9 cellular contexts compared by ENCODE assay signal in the genomic region with DNA sequence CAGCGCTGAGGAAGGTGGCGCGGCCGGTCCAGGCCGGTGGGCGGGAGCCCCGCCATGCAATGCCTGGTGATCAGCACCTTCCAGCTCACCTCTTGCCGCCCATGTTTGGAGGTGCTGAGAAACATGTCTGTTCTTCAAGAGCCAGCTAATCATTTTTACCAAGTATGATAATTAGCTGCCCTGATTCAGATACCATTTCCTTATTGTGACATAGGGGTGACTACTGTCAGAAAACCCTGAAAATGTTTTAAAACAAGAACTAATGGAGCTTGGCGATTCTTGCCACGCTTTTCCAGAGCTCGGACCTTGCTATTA. TPM values are rescaled to one million over a fixed set of nuclear protein-coding genes. Genes with fewer than 3 reads are reported as not detected.
A peak's percentile ranks its signal among the peaks of the same experiment; 100 is the strongest.
DNase-seq lines count a peak whose midpoint lies in the region; ATAC-seq and TF ChIP-seq lines count a peak whose summit lies in the region.
"Had no signal": no experiment of that assay in that cellular context is flagged by ENCODE, and none has a peak within 500 bp of the region (broad histone marks: within the 10 kb centered on the region; RNA-seq: fewer than 3 reads in every experiment).

No MANE protein-coding gene starts in this region.

- H3K27ac ChIP-seq in skeletal muscle tissue (ENCODE audit: low read depth, low read length) = no peak overlapping the region

- peaks cover 7 to 13% (median 12%) of the 10 kb centered on the region in 3 donors for H3K4me1 ChIP-seq in skeletal muscle tissue (ENCODE audit: control insufficient read depth in 3 of 3, insufficient read depth in 3 of 3, low read length in 3 of 3)

- no peak for ATAC-seq in WTC11
- no peak for ATAC-seq in GM21528 (IDR thresholded peaks at IDR 0.05; ENCODE audit: low FRiP score, unreplicated experiment)

- H3K4me3 Mint-ChIP-seq in WTC11 = peak overlapping the region; percentile 52

- H3K4me3 ChIP-seq in HFF-Myc (replicated peaks; ENCODE audit: low read depth, low read length) (peak overlapping the region; percentile 38; the same call in 1 of the 2 replicates), iPS-11a (ENCODE audit: low read depth, low read length) (peak overlapping the region; percentile 60), skeletal muscle tissue (ENCODE audit: low read length in 3 of 3) (peak overlapping the region; percentile 68 to 79 (median 75))

- peaks cover under 1% of the 10 kb centered on the region; the same call in 1 of the 2 replicates for H3K9me3 Mint-ChIP-seq in WTC11

- CTCF ChIA-PET in WTC11 (lab: Charles Lee) = interaction anchor here (1.0 to 2.4 kb wide), 4 partner anchors 34 to 149 kb away, joined by 3 to 6 read pairs (median 4); no protein-coding TSS in a partner anchor

- H3K27me3 ChIP-seq in skeletal muscle tissue (ENCODE audit: control insufficient read depth in 3 of 3, insufficient read depth in 3 of 3, low read length in 3 of 3) = peaks cover 3 to 11% (median 7%) of the 10 kb centered on the region in 3 donors

- POLR2A ChIA-PET in WTC11 (lab: Charles Lee) = interaction anchor here (0.5 kb wide), 1 partner anchor 141 kb away, joined by 3 read pairs; no protein-coding TSS in a partner anchor

- no peaks in the 10 kb centered on the region for H3K36me3 ChIP-seq in skeletal muscle tissue (ENCODE audit: control insufficient read depth in 3 of 3, insufficient read depth in 3 of 3, low read length in 3 of 3)

- no peaks in the 10 kb centered on the region for H3K36me3 Mint-ChIP-seq in WTC11

- no peak overlapping the region for H3K27ac Mint-ChIP-seq in WTC11

- H3K9ac ChIP-seq in skeletal muscle tissue (ENCODE audit: low read depth in 1 of 3, low read length in 3 of 3) = peak overlapping the region; percentile 38 to 79 (median 43)

- H3K9me3 ChIP-seq in skeletal muscle tissue (ENCODE audit: control insufficient read depth in 3 of 3, low read length in 3 of 3) = no peaks in the 10 kb centered on the region

- TF ChIP-seq CTCF in HFF-Myc (IDR thresholded peaks at IDR 0.05; ENCODE audit: low read depth, low read length, missing control alignments) (no peak), WTC11 (IDR thresholded peaks at IDR 0.05) (no peak)

- peaks cover 25% of the 10 kb centered on the region for H3K4me1 Mint-ChIP-seq in WTC11

- DNase-seq in HFF-Myc (ENCODE audit: extremely low read depth, low read depth) (no peak), WTC11 (ENCODE audit: low spot score) (peak; percentile 52), RKO (ENCODE audit: low spot score) (no peak), cortex of kidney (lab: John Stamatoyannopoulos, UW) (no peak)

- peaks cover 59% of the 10 kb centered on the region for H3K27me3 Mint-ChIP-seq in WTC11 (ENCODE audit: low read depth)

TF ChIP-seq in WTC11, 78 proteins besides CTCF, POLR2A, EP300 and RAD21 (continues in another document):
- TF ChIP-seq, protein P1, sequence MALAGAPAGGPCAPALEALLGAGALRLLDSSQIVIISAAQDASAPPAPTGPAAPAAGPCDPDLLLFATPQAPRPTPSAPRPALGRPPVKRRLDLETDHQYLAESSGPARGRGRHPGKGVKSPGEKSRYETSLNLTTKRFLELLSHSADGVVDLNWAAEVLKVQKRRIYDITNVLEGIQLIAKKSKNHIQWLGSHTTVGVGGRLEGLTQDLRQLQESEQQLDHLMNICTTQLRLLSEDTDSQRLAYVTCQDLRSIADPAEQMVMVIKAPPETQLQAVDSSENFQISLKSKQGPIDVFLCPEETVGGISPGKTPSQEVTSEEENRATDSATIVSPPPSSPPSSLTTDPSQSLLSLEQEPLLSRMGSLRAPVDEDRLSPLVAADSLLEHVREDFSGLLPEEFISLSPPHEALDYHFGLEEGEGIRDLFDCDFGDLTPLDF (CRISPR knock-in tag; IDR thresholded peaks at IDR 0.05) = no peak
- no peak for TF ChIP-seq ZNF423 (CRISPR knock-in tag; IDR thresholded peaks at IDR 0.05)
- no peak for TF ChIP-seq USF2 (CRISPR knock-in tag; IDR thresholded peaks at IDR 0.05)
- TF ChIP-seq NFYB (CRISPR knock-in tag; conservative IDR thresholded peaks at IDR 0.05; ENCODE audit: low read depth) = no peak
- TF ChIP-seq, protein P2, sequence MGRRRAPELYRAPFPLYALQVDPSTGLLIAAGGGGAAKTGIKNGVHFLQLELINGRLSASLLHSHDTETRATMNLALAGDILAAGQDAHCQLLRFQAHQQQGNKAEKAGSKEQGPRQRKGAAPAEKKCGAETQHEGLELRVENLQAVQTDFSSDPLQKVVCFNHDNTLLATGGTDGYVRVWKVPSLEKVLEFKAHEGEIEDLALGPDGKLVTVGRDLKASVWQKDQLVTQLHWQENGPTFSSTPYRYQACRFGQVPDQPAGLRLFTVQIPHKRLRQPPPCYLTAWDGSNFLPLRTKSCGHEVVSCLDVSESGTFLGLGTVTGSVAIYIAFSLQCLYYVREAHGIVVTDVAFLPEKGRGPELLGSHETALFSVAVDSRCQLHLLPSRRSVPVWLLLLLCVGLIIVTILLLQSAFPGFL (CRISPR knock-in tag; IDR thresholded peaks at IDR 0.05; ENCODE audit: borderline replicate concordance) = no peak
- TF ChIP-seq, protein P3, sequence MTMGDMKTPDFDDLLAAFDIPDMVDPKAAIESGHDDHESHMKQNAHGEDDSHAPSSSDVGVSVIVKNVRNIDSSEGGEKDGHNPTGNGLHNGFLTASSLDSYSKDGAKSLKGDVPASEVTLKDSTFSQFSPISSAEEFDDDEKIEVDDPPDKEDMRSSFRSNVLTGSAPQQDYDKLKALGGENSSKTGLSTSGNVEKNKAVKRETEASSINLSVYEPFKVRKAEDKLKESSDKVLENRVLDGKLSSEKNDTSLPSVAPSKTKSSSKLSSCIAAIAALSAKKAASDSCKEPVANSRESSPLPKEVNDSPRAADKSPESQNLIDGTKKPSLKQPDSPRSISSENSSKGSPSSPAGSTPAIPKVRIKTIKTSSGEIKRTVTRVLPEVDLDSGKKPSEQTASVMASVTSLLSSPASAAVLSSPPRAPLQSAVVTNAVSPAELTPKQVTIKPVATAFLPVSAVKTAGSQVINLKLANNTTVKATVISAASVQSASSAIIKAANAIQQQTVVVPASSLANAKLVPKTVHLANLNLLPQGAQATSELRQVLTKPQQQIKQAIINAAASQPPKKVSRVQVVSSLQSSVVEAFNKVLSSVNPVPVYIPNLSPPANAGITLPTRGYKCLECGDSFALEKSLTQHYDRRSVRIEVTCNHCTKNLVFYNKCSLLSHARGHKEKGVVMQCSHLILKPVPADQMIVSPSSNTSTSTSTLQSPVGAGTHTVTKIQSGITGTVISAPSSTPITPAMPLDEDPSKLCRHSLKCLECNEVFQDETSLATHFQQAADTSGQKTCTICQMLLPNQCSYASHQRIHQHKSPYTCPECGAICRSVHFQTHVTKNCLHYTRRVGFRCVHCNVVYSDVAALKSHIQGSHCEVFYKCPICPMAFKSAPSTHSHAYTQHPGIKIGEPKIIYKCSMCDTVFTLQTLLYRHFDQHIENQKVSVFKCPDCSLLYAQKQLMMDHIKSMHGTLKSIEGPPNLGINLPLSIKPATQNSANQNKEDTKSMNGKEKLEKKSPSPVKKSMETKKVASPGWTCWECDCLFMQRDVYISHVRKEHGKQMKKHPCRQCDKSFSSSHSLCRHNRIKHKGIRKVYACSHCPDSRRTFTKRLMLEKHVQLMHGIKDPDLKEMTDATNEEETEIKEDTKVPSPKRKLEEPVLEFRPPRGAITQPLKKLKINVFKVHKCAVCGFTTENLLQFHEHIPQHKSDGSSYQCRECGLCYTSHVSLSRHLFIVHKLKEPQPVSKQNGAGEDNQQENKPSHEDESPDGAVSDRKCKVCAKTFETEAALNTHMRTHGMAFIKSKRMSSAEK (CRISPR knock-in tag; IDR thresholded peaks at IDR 0.05; ENCODE audit: borderline replicate concordance) = no peak
- TF ChIP-seq GTF2I (CRISPR knock-in tag; conservative IDR thresholded peaks at IDR 0.05) = no peak
- TF ChIP-seq SMAD4 (CRISPR knock-in tag; IDR thresholded peaks at IDR 0.05) = no peak
- no peak for TF ChIP-seq ZNF317 (CRISPR knock-in tag; IDR thresholded peaks at IDR 0.05; ENCODE audit: borderline replicate concordance, low read depth)
- TF ChIP-seq, protein P4, sequence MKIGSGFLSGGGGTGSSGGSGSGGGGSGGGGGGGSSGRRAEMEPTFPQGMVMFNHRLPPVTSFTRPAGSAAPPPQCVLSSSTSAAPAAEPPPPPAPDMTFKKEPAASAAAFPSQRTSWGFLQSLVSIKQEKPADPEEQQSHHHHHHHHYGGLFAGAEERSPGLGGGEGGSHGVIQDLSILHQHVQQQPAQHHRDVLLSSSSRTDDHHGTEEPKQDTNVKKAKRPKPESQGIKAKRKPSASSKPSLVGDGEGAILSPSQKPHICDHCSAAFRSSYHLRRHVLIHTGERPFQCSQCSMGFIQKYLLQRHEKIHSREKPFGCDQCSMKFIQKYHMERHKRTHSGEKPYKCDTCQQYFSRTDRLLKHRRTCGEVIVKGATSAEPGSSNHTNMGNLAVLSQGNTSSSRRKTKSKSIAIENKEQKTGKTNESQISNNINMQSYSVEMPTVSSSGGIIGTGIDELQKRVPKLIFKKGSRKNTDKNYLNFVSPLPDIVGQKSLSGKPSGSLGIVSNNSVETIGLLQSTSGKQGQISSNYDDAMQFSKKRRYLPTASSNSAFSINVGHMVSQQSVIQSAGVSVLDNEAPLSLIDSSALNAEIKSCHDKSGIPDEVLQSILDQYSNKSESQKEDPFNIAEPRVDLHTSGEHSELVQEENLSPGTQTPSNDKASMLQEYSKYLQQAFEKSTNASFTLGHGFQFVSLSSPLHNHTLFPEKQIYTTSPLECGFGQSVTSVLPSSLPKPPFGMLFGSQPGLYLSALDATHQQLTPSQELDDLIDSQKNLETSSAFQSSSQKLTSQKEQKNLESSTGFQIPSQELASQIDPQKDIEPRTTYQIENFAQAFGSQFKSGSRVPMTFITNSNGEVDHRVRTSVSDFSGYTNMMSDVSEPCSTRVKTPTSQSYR (CRISPR knock-in tag; IDR thresholded peaks at IDR 0.05) = no peak
- no peak for TF ChIP-seq MLX (CRISPR knock-in tag; IDR thresholded peaks at IDR 0.05)

RNA-seq across cellular contexts. Expression of gene SFTPD, which starts 33.5 kb away (rescaled TPM):
- 0.66 to 1.1 TPM (median 0.80 TPM) in 3 replicates for total RNA-seq in WTC11 (2021)
- not detected for total RNA-seq in skeletal muscle tissue
- total RNA-seq: HT-29; T-helper 2 cell treated with Interferon-gamma antibody and Interleukin-4, amounts not matched to agents 100 ng/mL and 5 ng/mL, for 36 hours had no signal
